13 cellular contexts compared by ENCODE assay signal in the genomic region with DNA sequence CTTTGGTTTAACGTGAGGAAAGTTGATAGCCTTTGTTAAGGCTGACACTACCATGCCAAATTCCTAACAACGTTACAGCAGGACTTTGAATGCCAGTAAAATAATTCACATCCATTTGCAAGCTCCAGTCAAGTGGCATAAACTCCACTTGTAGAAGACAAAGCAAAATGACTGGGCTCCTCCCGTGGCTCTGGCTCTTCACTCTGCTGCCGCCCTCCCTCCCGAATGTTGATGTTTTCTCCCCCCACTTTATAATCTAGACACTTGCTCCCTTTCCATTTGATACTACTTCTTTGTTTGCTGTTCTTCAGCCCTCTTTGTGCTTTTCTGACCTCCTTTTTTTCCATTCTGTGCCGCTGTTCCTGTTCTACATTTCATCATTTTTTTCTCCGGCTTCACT. TPM values are rescaled to one million over a fixed set of nuclear protein-coding genes. Genes with fewer than 3 reads are reported as not detected.
DNase-seq lines count a peak whose midpoint lies in the region; ATAC-seq and TF ChIP-seq lines count a peak whose summit lies in the region.
"Had no signal": no experiment of that assay in that cellular context is flagged by ENCODE, and none has a peak within 500 bp of the region (broad histone marks: within the 10 kb centered on the region; RNA-seq: fewer than 3 reads in every experiment).

No MANE protein-coding gene starts in this region.

- WGBS in smooth muscle cell (ENCODE audit: low lambda C conversion rate) = 28% methylated on average over 7 of the region's 7 CpGs

- TF ChIP-seq CTCF in smooth muscle cell (IDR thresholded peaks at IDR 0.05; ENCODE audit: borderline replicate concordance, insufficient read depth, poor library complexity, severe bottlenecking) = no peak
- no peak for TF ChIP-seq CTCF in brain microvascular endothelial cell (IDR thresholded peaks at IDR 0.05; ENCODE audit: low read depth, low read length, missing control alignments)

- H3K4me2 ChIP-seq in smooth muscle cell = peak overlapping the region; percentile 7

- DNase-seq in NCI-H1105 (lab: John Stamatoyannopoulos, UW) (peak; percentile 73), NCI-H748 treated with DMSO at 0.1 percent for 48 hours (lab: John Stamatoyannopoulos, UW) (peak; percentile 52), smooth muscle cell (lab: John Stamatoyannopoulos, UW; ENCODE audit: unreplicated experiment) (no peak), SK-N-DZ (ENCODE audit: low spot score) (no peak), brain microvascular endothelial cell (no peak)
- DNase-seq: activated CD4-positive, CD25-positive, alpha-beta regulatory T cell treated with anti-CD3 and anti-CD28 coated beads, Interleukin-2, amount 50 U/mL, for 72 hours; gastrocnemius medialis; left colon; stimulated activated CD8-positive, alpha-beta memory T cell treated with anti-CD3 and anti-CD28 coated beads, Interleukin-4, amount 100 ng/mL, for 48 hours; trophoblast cell had no signal

- peaks cover 23% of the 10 kb centered on the region for H3K4me1 ChIP-seq in iPS-18a (ENCODE audit: control insufficient read depth, low read depth, low read length)
- H3K4me1 ChIP-seq in smooth muscle cell (ENCODE audit: low read depth) = no peaks in the 10 kb centered on the region
- H3K4me1 ChIP-seq: gastrocnemius medialis had no signal

- H3K27me3 ChIP-seq in iPS-18a (ENCODE audit: control insufficient read depth, insufficient read depth, low read length) (no peaks in the 10 kb centered on the region), smooth muscle cell (ENCODE audit: low read depth) (no peaks in the 10 kb centered on the region), brain microvascular endothelial cell (replicated peaks) (no peaks in the 10 kb centered on the region)
- H3K27me3 ChIP-seq: gastrocnemius medialis had no signal

- H3K36me3 ChIP-seq in iPS-18a (ENCODE audit: control insufficient read depth, low read depth, low read length) (no peaks in the 10 kb centered on the region), smooth muscle cell (ENCODE audit: low read depth) (no peaks in the 10 kb centered on the region), brain microvascular endothelial cell (replicated peaks) (no peaks in the 10 kb centered on the region)
- H3K36me3 ChIP-seq: gastrocnemius medialis had no signal

- H3K27ac ChIP-seq in iPS-18a (ENCODE audit: low read length) (peak overlapping the region; percentile 76), smooth muscle cell (ENCODE audit: low read depth) (no peak overlapping the region), brain microvascular endothelial cell (no peak overlapping the region)
- H3K27ac ChIP-seq: gastrocnemius medialis had no signal

- H2AFZ ChIP-seq in smooth muscle cell (ENCODE audit: low read depth) = peak overlapping the region; percentile 32

- H3K79me2 ChIP-seq in smooth muscle cell (ENCODE audit: low read depth) = no peaks in the 10 kb centered on the region

- no peaks in the 10 kb centered on the region for H4K20me1 ChIP-seq in smooth muscle cell (ENCODE audit: low read depth)

- H3K4me3 ChIP-seq in iPS-18a (ENCODE audit: low read length) = peak overlapping the region; percentile 31
- H3K4me3 ChIP-seq in smooth muscle cell = no peak overlapping the region
- H3K4me3 ChIP-seq in brain microvascular endothelial cell (ENCODE audit: low read depth, low read length) = no peak overlapping the region
- H3K4me3 ChIP-seq: gastrocnemius medialis had no signal

- H3K9me3 ChIP-seq in iPS-18a (ENCODE audit: control insufficient read depth, low read depth, low read length) (no peaks in the 10 kb centered on the region), smooth muscle cell (replicated peaks; ENCODE audit: low read depth) (no peaks in the 10 kb centered on the region)
- H3K9me3 ChIP-seq: gastrocnemius medialis had no signal

- in situ Hi-C loops in brain microvascular endothelial cell (cut with HindIII; ENCODE audit: low pct_ligation_motif_present, low sequenced_read_pairs) = loop anchor here (25.0 kb wide), 1 partner anchor 546 kb away; a partner anchor contains a TSS

- H3K9ac ChIP-seq in iPS-18a (ENCODE audit: low read length) = peak overlapping the region; percentile 60
- H3K9ac ChIP-seq in smooth muscle cell (ENCODE audit: low read depth) = no peak overlapping the region

- no peaks in the 10 kb centered on the region for H3F3A ChIP-seq in smooth muscle cell (ENCODE audit: low read depth)

- ATAC-seq in GM18517 (IDR thresholded peaks at IDR 0.05; ENCODE audit: unreplicated experiment) = no peak
- ATAC-seq in HG03432 (IDR thresholded peaks at IDR 0.05; ENCODE audit: unreplicated experiment) = no peak
- ATAC-seq: gastrocnemius medialis, left colon had no signal

RNA-seq across cellular contexts. Expression of a gene that starts 22.8 kb away (rescaled TPM):
- 10.2 and 11.5 TPM in 2 replicates for total RNA-seq in smooth muscle cell
- 0.38 and 1.5 TPM in 2 replicates for polyA plus RNA-seq in smooth muscle cell
- 3.1 and 3.3 TPM in 2 replicates for polyA plus RNA-seq in SK-N-DZ (2014; cell fraction: cytosol; rRNA removed)
- polyA plus RNA-seq in SK-N-DZ (2014; cell fraction: nucleus; rRNA removed) = 6.5 and 7.6 TPM in 2 replicates

Comparison
In these comparisons a context has a peak if more than half of its experiments do, and no peak if none do; other contexts are left out.
1. DNase-seq: peak in NCI-H1105 (single experiment) and NCI-H748 treated with DMSO at 0.1 percent for 48 hours (single experiment); none in smooth muscle cell (single experiment), SK-N-DZ (single experiment) and brain microvascular endothelial cell (single experiment).